Comparison of ENCODE assay signal across 14 cellular contexts in the genomic region with DNA sequence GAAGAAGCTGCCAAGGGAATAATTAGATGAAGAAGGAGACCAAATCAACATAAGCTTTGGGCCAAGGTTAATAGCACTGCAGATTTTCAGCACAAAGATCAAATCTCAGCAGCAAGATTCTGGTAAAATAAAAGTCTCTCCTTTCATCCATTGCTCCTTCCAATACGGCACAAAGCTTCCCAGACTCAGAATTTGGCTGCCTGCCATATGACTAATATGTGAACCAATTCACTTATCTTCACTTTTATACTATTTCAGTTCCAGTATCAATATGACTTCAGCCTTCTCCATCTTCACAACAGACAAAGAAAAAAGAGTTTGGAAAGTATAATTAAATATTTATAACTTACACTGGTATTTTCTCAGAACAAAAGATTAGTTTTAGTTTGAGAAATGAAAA.
DNase-seq lines count a peak whose midpoint lies in the region; ATAC-seq and TF ChIP-seq lines count a peak whose summit lies in the region.
"Had no signal": no experiment of that assay in that cellular context is flagged by ENCODE, and none has a peak within 500 bp of the region (broad histone marks: within the 10 kb centered on the region; RNA-seq: fewer than 3 reads in every experiment).

No MANE protein-coding gene starts in this region.

- peak; percentile 6 for DNase-seq in Ammon's horn (ENCODE audit: low spot score)
- DNase-seq in glomerular endothelial cell (ENCODE audit: extremely low read depth, low read depth, low spot score) = peak; percentile 31
- DNase-seq in stimulated activated CD4-positive, alpha-beta T cell treated with anti-CD3 and anti-CD28 coated beads, Interleukin-12 subunit alpha, Interleukin-12 subunit beta, amount 100 ng/mL, for 4 hours = no peak
- no peak for DNase-seq in NCI-H187 treated with DMSO at 0.1 percent for 48 hours (lab: John Stamatoyannopoulos, UW)
- DNase-seq: activated CD4-positive, alpha-beta T cell treated with anti-CD3 and anti-CD28 coated beads, Interleukin-2, amount 10 ng/mL, durations not matched to agents 7 days and 5 days; activated effector memory CD4-positive, alpha-beta T cell treated with Interleukin-2 at 50 U/mL for 16 hours; glutamatergic neuron; left lung; NCI-H146; T-helper 2 cell had no signal

- ATAC-seq in HG03354 (IDR thresholded peaks at IDR 0.05; ENCODE audit: poor library complexity, severe bottlenecking, unreplicated experiment) = peak; percentile 42
- peak; percentile 85 for ATAC-seq in SK-N-SH treated with all-trans-retinoic acid at 6 μM for 48 hours
- ATAC-seq in GM21390 (IDR thresholded peaks at IDR 0.05; ENCODE audit: unreplicated experiment) = no peak
- no peak for ATAC-seq in HG02973 (IDR thresholded peaks at IDR 0.05; ENCODE audit: unreplicated experiment)
- ATAC-seq: left lung had no signal

TF ChIP-seq in SK-N-SH treated with all-trans-retinoic acid at 6 μM for 48 hours, 23 proteins besides CTCF, POLR2A, EP300 and RAD21:
- no peak for TF ChIP-seq SNAI2 (CRISPR knock-in tag; IDR thresholded peaks at IDR 0.05)
- TF ChIP-seq ZFP3 (CRISPR knock-in tag; IDR thresholded peaks at IDR 0.05) = peak; percentile 45; the same call in 1 of the 2 replicates
- 0 out of 2 replicates have a peak, but pooled peaks have one; percentile 14 for TF ChIP-seq ZC3H10 (CRISPR knock-in tag; IDR thresholded peaks at IDR 0.05)
- TF ChIP-seq TOX (CRISPR knock-in tag; IDR thresholded peaks at IDR 0.05; ENCODE audit: borderline replicate concordance) = peak; percentile 26; the same call in 1 of the 2 replicates
- no peak for TF ChIP-seq ESRRG (CRISPR knock-in tag; IDR thresholded peaks at IDR 0.05)
- TF ChIP-seq GLIS3 (CRISPR knock-in tag; IDR thresholded peaks at IDR 0.05) = no peak
- TF ChIP-seq ISL1 (CRISPR knock-in tag; IDR thresholded peaks at IDR 0.05) = peak; percentile 85
- TF ChIP-seq, protein P1, sequence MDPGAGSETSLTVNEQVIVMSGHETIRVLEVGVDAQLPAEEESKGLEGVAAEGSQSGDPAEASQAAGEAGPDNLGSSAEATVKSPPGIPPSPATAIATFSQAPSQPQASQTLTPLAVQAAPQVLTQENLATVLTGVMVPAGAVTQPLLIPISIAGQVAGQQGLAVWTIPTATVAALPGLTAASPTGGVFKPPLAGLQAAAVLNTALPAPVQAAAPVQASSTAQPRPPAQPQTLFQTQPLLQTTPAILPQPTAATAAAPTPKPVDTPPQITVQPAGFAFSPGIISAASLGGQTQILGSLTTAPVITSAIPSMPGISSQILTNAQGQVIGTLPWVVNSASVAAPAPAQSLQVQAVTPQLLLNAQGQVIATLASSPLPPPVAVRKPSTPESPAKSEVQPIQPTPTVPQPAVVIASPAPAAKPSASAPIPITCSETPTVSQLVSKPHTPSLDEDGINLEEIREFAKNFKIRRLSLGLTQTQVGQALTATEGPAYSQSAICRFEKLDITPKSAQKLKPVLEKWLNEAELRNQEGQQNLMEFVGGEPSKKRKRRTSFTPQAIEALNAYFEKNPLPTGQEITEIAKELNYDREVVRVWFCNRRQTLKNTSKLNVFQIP (CRISPR knock-in tag; IDR thresholded peaks at IDR 0.05; ENCODE audit: borderline replicate concordance, low read depth) = no peak
- no peak for TF ChIP-seq CSDC2 (CRISPR knock-in tag; IDR thresholded peaks at IDR 0.05)
- no peak for TF ChIP-seq TCF4 (CRISPR knock-in tag; IDR thresholded peaks at IDR 0.05; ENCODE audit: borderline replicate concordance)

Comparison
In these comparisons a context has a peak if more than half of its experiments do, and no peak if none do; other contexts are left out.
1. DNase-seq: peak in Ammon's horn (single experiment) and glomerular endothelial cell (single experiment); none in stimulated activated CD4-positive, alpha-beta T cell treated with anti-CD3 and anti-CD28 coated beads, Interleukin-12 subunit alpha, Interleukin-12 subunit beta, amount 100 ng/mL, for 4 hours (single experiment) and NCI-H187 treated with DMSO at 0.1 percent for 48 hours (single experiment).
2. ATAC-seq: peak in HG03354 (single experiment) and SK-N-SH treated with all-trans-retinoic acid at 6 μM for 48 hours (single experiment); none in GM21390 (single experiment) and HG02973 (single experiment).